21 cellular contexts compared by ENCODE assay signal in the genomic region with DNA sequence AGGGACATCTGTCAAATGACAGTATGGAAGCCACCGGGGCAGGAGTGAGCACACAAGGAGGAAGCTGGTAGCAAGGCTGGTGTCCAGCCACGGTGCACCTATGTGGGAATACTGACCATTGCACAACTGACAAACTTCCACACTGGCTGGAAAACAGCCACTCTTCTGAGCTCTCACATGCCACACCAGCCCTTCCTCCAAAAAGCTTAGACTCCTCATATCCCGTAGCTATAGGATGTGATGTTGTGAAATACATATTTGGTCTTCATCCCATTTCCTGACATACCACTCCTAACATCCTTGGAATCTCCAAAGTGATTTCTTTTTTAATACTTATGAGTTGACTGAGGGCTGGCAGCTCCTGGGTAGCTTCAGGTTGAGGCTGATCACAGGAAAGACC.
DNase-seq lines count a peak whose midpoint lies in the region; ATAC-seq and TF ChIP-seq lines count a peak whose summit lies in the region.
"Had no signal": no experiment of that assay in that cellular context is flagged by ENCODE, and none has a peak within 500 bp of the region (broad histone marks: within the 10 kb centered on the region; RNA-seq: fewer than 3 reads in every experiment).

No MANE protein-coding gene starts in this region.

- H3K4me3 Mint-ChIP-seq in natural killer cell (no peak overlapping the region), endothelial cell (ENCODE audit: unreplicated experiment) (no peak overlapping the region)
- H3K4me3 Mint-ChIP-seq: CD14-positive monocyte; CD4-positive, alpha-beta T cell; GM23338; HFFc6 had no signal

- WGBS in esophagus muscularis mucosa, result 78% methylated on average over 3 of the region's 3 CpGs

- H3K9me3 Mint-ChIP-seq in natural killer cell, result no peaks in the 10 kb centered on the region
- no peaks in the 10 kb centered on the region for H3K9me3 Mint-ChIP-seq in endothelial cell (ENCODE audit: unreplicated experiment)
- H3K9me3 Mint-ChIP-seq: HFFc6 had no signal

- H3K27ac Mint-ChIP-seq in natural killer cell (no peak overlapping the region), endothelial cell (ENCODE audit: unreplicated experiment) (no peak overlapping the region)
- H3K27ac Mint-ChIP-seq: CD14-positive monocyte; CD4-positive, alpha-beta T cell; GM23338; HFFc6 had no signal

- H3K36me3 Mint-ChIP-seq in natural killer cell, result no peaks in the 10 kb centered on the region
- H3K36me3 Mint-ChIP-seq in endothelial cell (ENCODE audit: low read depth, unreplicated experiment), result no peaks in the 10 kb centered on the region
- H3K36me3 Mint-ChIP-seq: CD14-positive monocyte had no signal

- DNase-seq in D341Med (ENCODE audit: low spot score), result peak; percentile 10
- peak; percentile 28 for DNase-seq in GM04503 (ENCODE audit: low read depth)
- DNase-seq in HS-5 (ENCODE audit: low read depth), result peak; percentile 59
- peak; percentile 83 for DNase-seq in esophagus muscularis mucosa (ENCODE audit: extremely low spot score)
- DNase-seq in natural killer cell, result no peak
- DNase-seq in endothelial cell (ENCODE audit: low spot score), result no peak
- DNase-seq in retina, result no peak
- DNase-seq: AML-193; BE2C; Calu3; CD4-positive, alpha-beta T cell; COR-L47; DMS153; DND-41; GF-D8; HFFc6 had no signal

- H3K4me1 ChIP-seq in esophagus muscularis mucosa, result no peaks in the 10 kb centered on the region
- H3K4me1 ChIP-seq: BE2C; BLaER1 treated with 17β-estradiol and CSF1 and Interleukin-3, amounts not matched to agents 10 nM and 100 nM; HAP-1 had no signal

- H3K9me3 ChIP-seq in esophagus muscularis mucosa, result peaks cover 0 to 6% (median 0%) of the 10 kb centered on the region in 4 donors
- H3K9me3 ChIP-seq: BE2C, HAP-1 had no signal

- TF ChIP-seq EP300 in esophagus muscularis mucosa (IDR thresholded peaks at IDR 0.05), result no peak

- no peaks in the 10 kb centered on the region for H3K36me3 ChIP-seq in esophagus muscularis mucosa
- H3K36me3 ChIP-seq: BE2C; BLaER1 treated with 17β-estradiol and CSF1 and Interleukin-3, amounts not matched to agents 10 nM and 100 nM; HAP-1 had no signal

- H3K27ac ChIP-seq in esophagus muscularis mucosa (replicated peaks in 1 of 4), result no peak overlapping the region
- H3K27ac ChIP-seq: BLaER1 treated with 17β-estradiol and CSF1 and Interleukin-3, amounts not matched to agents 10 nM and 100 nM had no signal

- TF ChIP-seq POLR2A in esophagus muscularis mucosa (IDR thresholded peaks at IDR 0.05; ENCODE audit: low read depth), result no peak

- H3K27me3 Mint-ChIP-seq in natural killer cell (ENCODE audit: low read depth in 2 of 2) (peaks cover 29 to 59% of the 10 kb centered on the region in 2 donors), endothelial cell (ENCODE audit: unreplicated experiment) (peaks cover 2% of the 10 kb centered on the region)

- H3K27me3 ChIP-seq in esophagus muscularis mucosa, result no peaks in the 10 kb centered on the region

- H3K4me1 Mint-ChIP-seq in natural killer cell (no peaks in the 10 kb centered on the region), endothelial cell (ENCODE audit: unreplicated experiment) (peaks cover 6% of the 10 kb centered on the region)
- H3K4me1 Mint-ChIP-seq: CD14-positive monocyte had no signal

- TF ChIP-seq CTCF in esophagus muscularis mucosa (IDR thresholded peaks at IDR 0.05), result no peak
- TF ChIP-seq CTCF in natural killer cell (IDR thresholded peaks at IDR 0.05), result no peak
- TF ChIP-seq CTCF in endothelial cell (IDR thresholded peaks at IDR 0.05; ENCODE audit: unreplicated experiment), result no peak

- ATAC-seq in HG02610 (IDR thresholded peaks at IDR 0.05; ENCODE audit: unreplicated experiment) (no peak), natural killer cell (no peak)
- ATAC-seq: GM23338 had no signal

- intact Hi-C loops in esophagus muscularis mucosa (cut with DNase I), result no loop called here
- intact Hi-C loops in natural killer cell (cut with micrococcal nuclease), result no loop called here

- H3K4me3 ChIP-seq in esophagus muscularis mucosa, result no peak overlapping the region
- H3K4me3 ChIP-seq: BLaER1 treated with 17β-estradiol and CSF1 and Interleukin-3, amounts not matched to agents 10 nM and 100 nM; GM23338; HAP-1 had no signal

Comparison
In these comparisons a context has a peak if more than half of its experiments do, and no peak if none do; other contexts are left out.
1. DNase-seq: peak in D341Med (single experiment), GM04503 (single experiment), HS-5 (single experiment) and esophagus muscularis mucosa (single experiment); none in natural killer cell (single experiment), endothelial cell (single experiment) and retina (single experiment).